ENCODE assay signal across 8 cellular contexts in the genomic region with DNA sequence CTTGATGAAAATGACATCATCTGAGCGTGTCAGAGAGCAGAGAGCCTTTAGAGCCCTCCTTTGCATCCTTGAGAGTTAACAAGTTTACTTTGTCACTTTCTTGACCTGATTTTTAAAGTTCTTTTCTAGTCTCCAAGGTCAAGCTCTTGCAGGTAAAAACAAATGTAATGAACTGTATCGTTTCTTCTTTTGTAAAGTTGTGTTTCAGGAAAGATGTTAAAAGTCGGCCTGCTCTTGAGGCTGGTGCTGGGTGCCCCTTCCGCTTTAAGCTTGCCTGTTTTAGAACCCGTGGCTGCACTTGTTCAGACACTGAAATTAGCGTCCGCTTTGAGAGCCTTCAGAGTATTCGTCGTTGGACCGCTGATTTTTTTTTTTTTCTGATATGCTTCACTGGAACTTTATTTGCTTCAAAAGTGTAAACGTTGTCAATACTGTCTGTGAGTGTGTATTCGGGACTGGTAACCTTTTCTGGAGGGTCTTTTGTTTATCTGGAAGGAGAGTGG. TPM values are rescaled to one million over a fixed set of nuclear protein-coding genes. Genes with fewer than 3 reads are reported as not detected.
DNase-seq lines count a peak whose midpoint lies in the region; ATAC-seq and TF ChIP-seq lines count a peak whose summit lies in the region.

No MANE protein-coding gene starts in this region.

- no peak for ATAC-seq in activated T-cell treated with anti-CD3 and anti-CD28 coated beads, Interleukin-2, amount 50 U/mL, for 72 hours (replicated peaks in 1 of 2)
- ATAC-seq in mucosa of descending colon (peak; percentile 11), HG02884 (IDR thresholded peaks at IDR 0.05; ENCODE audit: unreplicated experiment) (no peak), HG03432 (IDR thresholded peaks at IDR 0.05; ENCODE audit: unreplicated experiment) (no peak)

- no peaks in the 10 kb centered on the region for H3K36me3 ChIP-seq in PC-9 (ENCODE audit: low read depth)
- H3K36me3 ChIP-seq in duodenal mucosa (ENCODE audit: control insufficient read depth in 1 of 2, insufficient read depth in 2 of 2, low read length in 2 of 2), result no peaks in the 10 kb centered on the region
- no peaks in the 10 kb centered on the region for H3K36me3 ChIP-seq in mucosa of descending colon (ENCODE audit: low read depth)

- H3K9me3 Mint-ChIP-seq in activated T-cell treated with anti-CD3 and anti-CD28 coated beads, Interleukin-2, amount 50 U/mL, for 72 hours, result no peaks in the 10 kb centered on the region

- H3K27me3 Mint-ChIP-seq in activated T-cell treated with anti-CD3 and anti-CD28 coated beads, Interleukin-2, amount 50 U/mL, for 72 hours (ENCODE audit: low read depth), result no peaks in the 10 kb centered on the region

- H3K4me1 ChIP-seq in PC-9 (replicated peaks; ENCODE audit: insufficient read depth) (peaks cover 20% of the 10 kb centered on the region), duodenal mucosa (ENCODE audit: control insufficient read depth in 1 of 2, insufficient read depth in 2 of 2, low read length in 2 of 2) (peaks cover 23 to 32% of the 10 kb centered on the region in 2 donors), mucosa of descending colon (ENCODE audit: low read depth) (peaks cover 34% of the 10 kb centered on the region)

- H3K9ac ChIP-seq in duodenal mucosa (ENCODE audit: low read depth in 1 of 2, low read length in 2 of 2), result peak overlapping the region; percentile 75 to 87

- BruUV-seq in PC-9 (replicated peaks; lab: Mats Ljungman, UMichigan), result no TSS peak

- H3K4me3 Mint-ChIP-seq in activated T-cell treated with anti-CD3 and anti-CD28 coated beads, Interleukin-2, amount 50 U/mL, for 72 hours, result peak overlapping the region; percentile 84 to 99

- POLR2A ChIA-PET in PC-9 (lab: Charles Lee; ENCODE audit: unreplicated experiment), result interaction anchor here (0.6 to 0.7 kb wide), 2 partner anchors 12 to 576 kb away, joined by 4 to 6 read pairs; a partner anchor contains a TSS

- H3K79me2 ChIP-seq in PC-9 (ENCODE audit: low read depth), result peaks cover 33% of the 10 kb centered on the region

- H3K9me2 ChIP-seq in PC-9 (ENCODE audit: insufficient read depth), result no peaks in the 10 kb centered on the region

- H3K4me3 ChIP-seq in PC-9 (peak overlapping the region; percentile 57), duodenal mucosa (ENCODE audit: low read depth in 1 of 2, low read length in 2 of 2) (peak overlapping the region; percentile 70 to 93), mucosa of descending colon (peak overlapping the region; percentile 86)

- H3K9me3 ChIP-seq in PC-9 (ENCODE audit: insufficient read depth, low read depth) (no peaks in the 10 kb centered on the region), duodenal mucosa (ENCODE audit: control insufficient read depth in 1 of 2, low read length in 2 of 2) (no peaks in the 10 kb centered on the region), mucosa of descending colon (no peaks in the 10 kb centered on the region)

- H3K27ac ChIP-seq in PC-9 (no peak overlapping the region), duodenal mucosa (ENCODE audit: low read depth, low read length) (peak overlapping the region; percentile 73)

- H3F3A ChIP-seq in PC-9 (ENCODE audit: insufficient read depth, low read depth), result peaks cover 14% of the 10 kb centered on the region; the same call in 1 of the 2 replicates

- in situ Hi-C loops in GM13976 (cut with MboI; ENCODE audit: low sequenced_read_pairs, unreplicated experiment), result no loop called here

- DNase-seq in activated T-cell treated with anti-CD3 and anti-CD28 coated beads, Interleukin-2, amount 50 U/mL, for 72 hours, result peak in 1 of 2 donors; percentile 17
- no peak for DNase-seq in activated T-cell treated with anti-CD3 and anti-CD28 coated beads for 4 hours
- no peak for DNase-seq in PC-9
- DNase-seq in mucosa of descending colon, result peak in 1 of 3 donors; percentile 45
- DNase-seq in GM13976 (ENCODE audit: low spot score), result no peak

- H3K4me2 ChIP-seq in PC-9, result peak overlapping the region; percentile 90

- H3K36me3 Mint-ChIP-seq in activated T-cell treated with anti-CD3 and anti-CD28 coated beads, Interleukin-2, amount 50 U/mL, for 72 hours (ENCODE audit: insufficient read depth in 2 of 2), result peaks cover 0 to 4% of the 10 kb centered on the region in 2 donors

- TF ChIP-seq CTCF in PC-9 (conservative IDR thresholded peaks at IDR 0.05) (no peak), mucosa of descending colon (IDR thresholded peaks at IDR 0.05) (no peak), GM13976 (IDR thresholded peaks at IDR 0.05; ENCODE audit: borderline replicate concordance, control extremely low read depth, extremely low read depth, insufficient read depth, missing control alignments) (no peak)

- H3K4me1 Mint-ChIP-seq in activated T-cell treated with anti-CD3 and anti-CD28 coated beads, Interleukin-2, amount 50 U/mL, for 72 hours (ENCODE audit: low read depth), result peaks cover 57% of the 10 kb centered on the region

- intact Hi-C loops in PC-9 (cut with micrococcal nuclease; ENCODE audit: unreplicated experiment) (loop anchor here (10.0 kb wide), 1 partner anchor 120 kb away; no protein-coding TSS in a partner anchor), mucosa of descending colon (cut with DNase I, micrococcal nuclease) (loop anchor here (10.0 kb wide), 1 partner anchor 70 kb away; no protein-coding TSS in a partner anchor)

- H3K27me3 ChIP-seq in PC-9 (ENCODE audit: insufficient read depth, low read depth), result no peaks in the 10 kb centered on the region
- H3K27me3 ChIP-seq in duodenal mucosa (ENCODE audit: control insufficient read depth in 1 of 2, insufficient read depth in 2 of 2, low read length in 2 of 2), result no peaks in the 10 kb centered on the region

- H4K20me1 ChIP-seq in PC-9 (ENCODE audit: insufficient read depth), result no peaks in the 10 kb centered on the region

- H2AFZ ChIP-seq in PC-9, result peak overlapping the region; percentile 81; the same call in 1 of the 2 replicates

- CTCF ChIA-PET in PC-9 (lab: Charles Lee), result interaction anchor here (0.7 kb wide), 1 partner anchor 111 kb away, joined by 4 read pairs; no protein-coding TSS in a partner anchor

- H3K27ac Mint-ChIP-seq in activated T-cell treated with anti-CD3 and anti-CD28 coated beads, Interleukin-2, amount 50 U/mL, for 72 hours, result peak overlapping the region; percentile 93

RNA-seq across cellular contexts. Expression of a gene that starts 52.6 kb away (rescaled TPM):
- total RNA-seq in activated T-cell treated with anti-CD3 and anti-CD28 coated beads, Interleukin-2, amount 50 U/mL, for 72 hours, result 10 to 100 TPM in 1 of 2 donors, 1 to 10 TPM in 1; 8.0 to 11.1 TPM
- total RNA-seq in PC-9 (2021) (5.9 and 8.7 TPM in 2 replicates), mucosa of descending colon (10 to 100 TPM in 1 of 3 donors, 1 to 10 TPM in 2; 7.2 to 10.1 (median 9.5) TPM)
